In the genomic region with DNA sequence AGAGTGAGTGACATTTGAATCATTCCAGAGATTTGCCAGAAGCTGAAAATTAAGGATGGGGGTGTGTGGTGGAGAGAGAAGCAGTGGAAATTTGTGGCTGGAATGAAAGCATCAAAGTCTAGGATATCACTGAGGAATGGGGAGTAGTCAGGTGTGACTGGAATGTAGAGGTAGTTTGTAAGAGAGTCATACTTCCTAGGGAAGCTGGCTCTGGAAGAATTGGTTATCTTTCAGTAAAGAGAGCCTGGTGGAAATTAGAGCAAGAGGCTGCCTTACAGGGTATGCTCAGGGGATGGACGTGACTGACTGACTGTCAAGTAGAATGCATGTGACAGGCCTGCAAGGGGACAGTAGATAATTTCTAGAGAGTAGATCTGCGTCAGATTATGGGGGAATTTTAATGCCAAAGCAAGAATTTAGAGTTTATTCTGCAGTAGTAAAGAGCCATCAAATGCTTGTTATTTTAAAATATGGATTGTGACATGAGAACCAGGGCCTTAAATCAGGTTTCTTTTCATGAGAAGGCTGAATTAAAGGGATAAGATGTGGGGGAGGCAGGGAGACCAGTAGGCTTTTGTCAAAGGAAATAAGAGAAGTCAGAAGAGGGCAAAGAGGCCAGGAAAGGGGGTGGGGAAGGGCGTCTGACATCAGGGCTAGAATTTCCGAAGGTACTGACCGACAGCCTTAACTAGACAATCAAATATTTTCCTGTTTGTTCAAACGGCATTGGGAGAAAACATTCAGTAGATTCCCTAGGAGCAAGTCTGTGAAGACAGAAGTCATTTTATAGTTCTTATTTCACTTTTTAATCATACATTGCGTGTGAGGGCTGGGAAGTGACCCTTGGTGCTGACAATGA, we compare ENCODE assay signal across 14 cellular contexts.
DNase-seq lines count a peak whose midpoint lies in the region; ATAC-seq, FAIRE-seq and TF ChIP-seq lines count a peak whose summit lies in the region.
"Had no signal": no experiment of that assay in that cellular context is flagged by ENCODE, and none has a peak within 500 bp of the region (broad histone marks: within the 10 kb centered on the region; RNA-seq: fewer than 3 reads in every experiment).

No MANE protein-coding gene starts in this region.

- no peaks in the 10 kb centered on the region for H3K9me3 ChIP-seq in body of pancreas
- H3K9me3 ChIP-seq in kidney (ENCODE audit: control insufficient read depth in 1 of 2, low read length in 2 of 2), result no peaks in the 10 kb centered on the region
- H3K9me3 ChIP-seq: Caco-2 had no signal

- H3K36me3 ChIP-seq in body of pancreas (replicated peaks in 1 of 2; ENCODE audit: insufficient read depth in 1 of 2, low read depth in 2 of 2) (no peaks in the 10 kb centered on the region), kidney (ENCODE audit: control insufficient read depth in 1 of 2, insufficient read depth in 2 of 2, low read length in 2 of 2) (peaks cover 7 to 18% of the 10 kb centered on the region in 2 donors)

- 19 to 21% methylated on average over 7 of the region's 7 CpGs for WGBS in body of pancreas, 2 donors

- no peaks in the 10 kb centered on the region for H3K27me3 ChIP-seq in body of pancreas

- no peak for TF ChIP-seq POLR2A in GM12891 (IDR thresholded peaks at IDR 0.05; ENCODE audit: low read depth, low read length)
- TF ChIP-seq POLR2A in body of pancreas (IDR thresholded peaks at IDR 0.05), result no peak

- FAIRE-seq in GM12891 (lab: Jason Lieb, UNC) (peak; percentile 50), kidney (lab: Jason Lieb, UNC) (no peak)

- intact Hi-C loops in body of pancreas (cut with DNase I), result no loop called here
- intact Hi-C loops in kidney (cut with DNase I), result no loop called here

- H3K4me1 ChIP-seq in body of pancreas (peaks cover 73% of the 10 kb centered on the region), kidney (ENCODE audit: control insufficient read depth in 1 of 2, insufficient read depth in 1 of 2, low read depth in 1 of 2, low read length in 2 of 2) (peaks cover 39 to 41% of the 10 kb centered on the region in 2 donors)

- H3K4me3 ChIP-seq in body of pancreas, result no peak overlapping the region
- H3K4me3 ChIP-seq in kidney (ENCODE audit: low read length in 2 of 2), result peak overlapping the region; percentile 48 to 52

- peak overlapping the region; percentile 46 to 59 for H3K9ac ChIP-seq in kidney (ENCODE audit: low read length in 2 of 2)

- DNase-seq in GM12891 (ENCODE audit: insufficient read length, low spot score) (no peak), body of pancreas (no peak), kidney (no peak), renal cortical epithelial cell (ENCODE audit: low read depth) (peak; percentile 75), NCI-H1694 (lab: John Stamatoyannopoulos, UW) (no peak), NK-92 (lab: John Stamatoyannopoulos, UW; ENCODE audit: unreplicated experiment) (no peak), HK-2 (ENCODE audit: unreplicated experiment) (no peak)
- DNase-seq: activated CD8-positive, alpha-beta memory T cell treated with anti-CD3 and anti-CD28 coated beads, Interleukin-2, amount 10 ng/mL, durations not matched to agents 7 days and 5 days; Caco-2; cerebellar nuclear complex; GOT3; mammary epithelial cell; NCI-H1417 treated with DMSO at 0.1 percent for 48 hours had no signal

- TF ChIP-seq CTCF in body of pancreas (IDR thresholded peaks at IDR 0.05) (no peak), kidney (IDR thresholded peaks at IDR 0.05; ENCODE audit: borderline replicate concordance, extremely low read depth, insufficient read depth) (no peak)

- peak overlapping the region in 3 of 4 donors; percentile 31 to 63 (median 60) for H3K27ac ChIP-seq in body of pancreas
- peak overlapping the region; percentile 83 to 89 for H3K27ac ChIP-seq in kidney (ENCODE audit: low read depth in 2 of 2, low read length in 2 of 2)

- ATAC-seq in body of pancreas (peak; percentile 28), HG03135 (IDR thresholded peaks at IDR 0.05; ENCODE audit: unreplicated experiment) (no peak)
- ATAC-seq: activated CD8-positive, alpha-beta memory T cell treated with anti-CD3 and anti-CD28 coated beads, Interleukin-2, amount 10 ng/mL, durations not matched to agents 7 days and 5 days had no signal

TF ChIP-seq in GM12891, 5 proteins besides CTCF, POLR2A, EP300 and RAD21:
- TF ChIP-seq POU2F2 (IDR thresholded peaks at IDR 0.05; ENCODE audit: low read depth, low read length), result no peak
- no peak for TF ChIP-seq TAF1 (IDR thresholded peaks at IDR 0.05; ENCODE audit: low read depth, low read length)
- TF ChIP-seq PAX5 (IDR thresholded peaks at IDR 0.05; ENCODE audit: insufficient read depth, low read length, severe bottlenecking), result no peak
- no peak for TF ChIP-seq SPI1 (IDR thresholded peaks at IDR 0.05; ENCODE audit: low read depth, low read length)
- no peak for TF ChIP-seq POLR2AphosphoS5 (IDR thresholded peaks at IDR 0.05; ENCODE audit: low read depth, low read length)
TF ChIP-seq in GM12891: peak in this region for 0.

Comparison
In these comparisons a context has a peak if more than half of its experiments do, and no peak if none do; other contexts are left out.
1. H3K4me3 ChIP-seq: peak in kidney (2 of 2); none in body of pancreas (0 of 2).